ENCODE assay signal across 9 cellular contexts in the genomic region with DNA sequence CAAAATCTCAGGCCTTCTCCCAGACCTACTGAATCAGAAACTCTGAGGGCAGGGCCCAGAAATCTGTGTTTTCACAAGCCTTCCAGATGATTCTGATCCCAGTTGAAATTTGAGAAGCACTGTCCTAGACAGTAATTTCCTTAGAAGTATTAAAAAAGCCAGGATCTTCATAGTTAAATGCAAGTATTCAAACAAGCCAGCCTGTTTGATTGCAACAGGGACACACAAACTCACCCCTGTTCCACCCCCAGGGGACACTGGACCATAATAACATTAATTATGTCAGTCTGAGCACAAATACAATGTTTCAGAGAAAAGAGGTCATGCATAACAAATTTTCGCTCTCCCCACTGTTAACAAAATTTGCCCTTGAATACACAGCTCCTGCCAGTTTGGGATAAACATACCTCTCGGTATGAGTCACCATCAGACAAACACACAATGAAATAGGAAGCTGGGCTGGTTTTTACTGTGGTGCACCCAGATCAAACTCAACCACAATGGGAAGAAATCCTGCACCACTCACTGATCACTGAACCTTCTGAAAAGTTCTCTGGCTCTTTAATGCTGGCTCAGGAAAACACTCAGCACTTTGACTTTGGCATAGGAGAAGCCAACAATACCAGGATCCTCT. TPM values are rescaled to one million over a fixed set of nuclear protein-coding genes. Genes with fewer than 3 reads are reported as not detected.
A peak's percentile ranks its signal among the peaks of the same experiment; 100 is the strongest.
DNase-seq lines count a peak whose midpoint lies in the region; ATAC-seq and TF ChIP-seq lines count a peak whose summit lies in the region.
"Had no signal": no experiment of that assay in that cellular context is flagged by ENCODE, and none has a peak within 500 bp of the region (broad histone marks: within the 10 kb centered on the region; RNA-seq: fewer than 3 reads in every experiment).

No MANE protein-coding gene starts in this region.

- intact Hi-C loops in sciatic nerve (cut with DNase I), result no loop called here

- peaks cover 2% of the 10 kb centered on the region for H3K4me1 ChIP-seq in fibroblast of lung (ENCODE audit: control insufficient read depth, extremely low read depth, insufficient read depth, low read length)

- peak; percentile 17 for DNase-seq in OCI-M1 (lab: John Stamatoyannopoulos, UW)
- peak; percentile 83 to 95 for DNase-seq in fibroblast of lung (ENCODE audit: low read depth in 2 of 2)
- no peak for DNase-seq in sciatic nerve (ENCODE audit: low spot score)
- no peak for DNase-seq in cerebellar nuclear complex (lab: John Stamatoyannopoulos, UW)
- no peak for DNase-seq in NCI-H524 (lab: John Stamatoyannopoulos, UW)

- no peak for TF ChIP-seq CTCF in fibroblast of lung (conservative IDR thresholded peaks at IDR 0.05 in 1 of 2, IDR thresholded peaks at IDR 0.05 in 1 of 2; ENCODE audit: low read depth in 1 of 2, low read length in 2 of 2)

- ATAC-seq in GM21390 (IDR thresholded peaks at IDR 0.05; ENCODE audit: unreplicated experiment) (peak; percentile 48), sciatic nerve (peak; percentile 73), GM21528 (IDR thresholded peaks at IDR 0.05; ENCODE audit: low FRiP score, unreplicated experiment) (no peak), HG03571 (IDR thresholded peaks at IDR 0.05; ENCODE audit: unreplicated experiment) (no peak)
- ATAC-seq: K562 had no signal

- H3K9ac ChIP-seq in fibroblast of lung (ENCODE audit: insufficient read depth, low read length), result no peak overlapping the region

- no peaks in the 10 kb centered on the region for H3K79me2 ChIP-seq in fibroblast of lung (ENCODE audit: control insufficient read depth, insufficient read depth, low read length)

- no peak overlapping the region for H3K4me3 ChIP-seq in fibroblast of lung (replicated peaks in 1 of 4; ENCODE audit: control extremely low read depth in 1 of 4, insufficient read depth in 1 of 4, low read depth in 3 of 4, low read length in 4 of 4)
- H3K4me3 ChIP-seq: K562 had no signal

- no peaks in the 10 kb centered on the region for H3K27me3 ChIP-seq in fibroblast of lung (ENCODE audit: control insufficient read depth, insufficient read depth, low read length)

- H3K9me3 ChIP-seq in fibroblast of lung (ENCODE audit: control insufficient read depth, insufficient read depth, low read depth, low read length), result no peaks in the 10 kb centered on the region

- H4K20me1 ChIP-seq in fibroblast of lung (ENCODE audit: control insufficient read depth, extremely low read depth, insufficient read depth, low read length), result no peaks in the 10 kb centered on the region

- no peaks in the 10 kb centered on the region for H3K36me3 ChIP-seq in fibroblast of lung (ENCODE audit: control insufficient read depth, insufficient read depth, low read length)

- H2AFZ ChIP-seq in fibroblast of lung (ENCODE audit: low read length), result no peak overlapping the region

- H3K4me2 ChIP-seq in fibroblast of lung (ENCODE audit: extremely low read depth, insufficient read depth, low read length), result no peak overlapping the region

- no peak overlapping the region for H3K27ac ChIP-seq in fibroblast of lung (ENCODE audit: insufficient read depth, low read length)

RNA-seq across cellular contexts. Expression of gene ABLIM1, which starts 34.3 kb away (rescaled TPM):
- total RNA-seq in fibroblast of lung (4.9 and 5.3 TPM in 2 replicates), sciatic nerve (140 TPM)
- 13.6 and 14.0 TPM in 2 replicates for polyA plus RNA-seq in fibroblast of lung
- polyA plus RNA-seq in fibroblast of lung (2012), result 5.0 and 7.8 TPM in 2 replicates
- 24.8 and 51.0 TPM in 2 replicates for polyA minus RNA-seq in fibroblast of lung (ENCODE audit: low replicate concordance)

Comparison
In these comparisons a context has a peak if more than half of its experiments do, and no peak if none do; other contexts are left out.
1. ATAC-seq: peak in GM21390 (single experiment) and sciatic nerve (single experiment); none in GM21528 (single experiment) and HG03571 (single experiment).
2. DNase-seq: peak in OCI-M1 (single experiment) and fibroblast of lung (2 of 2); none in sciatic nerve (single experiment), cerebellar nuclear complex (0 of 2) and NCI-H524 (0 of 2).
3. RNA of gene ABLIM1, which starts 34.3 kb away (total RNA-seq): 140 TPM in sciatic nerve (single experiment); 4.9 to 5.3 TPM in fibroblast of lung; every median in the first group is over 10 times any median in the second.